In the genomic region with DNA sequence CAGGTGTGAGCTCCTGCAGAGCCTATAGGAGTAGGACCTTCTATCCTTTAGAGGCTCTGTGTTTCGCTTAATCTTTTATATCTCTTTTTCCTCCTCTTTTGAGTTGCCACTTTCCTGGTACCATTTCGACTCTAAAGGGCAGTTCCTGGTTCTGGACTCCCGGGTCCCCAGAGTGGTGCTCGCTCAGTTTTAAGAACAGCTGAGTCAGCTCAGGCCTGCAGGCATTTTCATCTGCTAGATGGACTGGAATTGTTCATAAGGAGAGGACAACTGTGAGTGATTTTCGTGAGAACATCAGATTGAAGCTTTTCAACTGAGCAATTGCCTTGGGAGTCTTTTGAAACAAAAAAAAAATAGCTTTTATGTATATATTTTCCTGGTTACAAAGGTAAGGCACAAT, we compare ENCODE assay signal across 26 cellular contexts. TPM values are rescaled to one million over a fixed set of nuclear protein-coding genes. Genes with fewer than 3 reads are reported as not detected.
DNase-seq lines count a peak whose midpoint lies in the region; ATAC-seq and TF ChIP-seq lines count a peak whose summit lies in the region.
"Had no signal": no experiment of that assay in that cellular context is flagged by ENCODE, and none has a peak within 500 bp of the region (broad histone marks: within the 10 kb centered on the region; RNA-seq: fewer than 3 reads in every experiment).

No MANE protein-coding gene starts in this region.

- no peak overlapping the region for H2BK12ac ChIP-seq in mesenchymal stem cell (ENCODE audit: low read length in 2 of 2)

- no peak overlapping the region for H2BK5ac ChIP-seq in mesenchymal stem cell (ENCODE audit: low read depth, low read length, poor library complexity, severe bottlenecking)

- H2AK5ac ChIP-seq in mesenchymal stem cell (ENCODE audit: low read length, severe bottlenecking) = no peak overlapping the region

- ATAC-seq in activated T-cell treated with anti-CD3 and anti-CD28 coated beads, Interleukin-2, amount 50 U/mL, for 72 hours (replicated peaks in 1 of 2) = no peak
- ATAC-seq in body of pancreas = no peak
- ATAC-seq: Right ventricle myocardium inferior had no signal

- no peak overlapping the region for H3K23ac ChIP-seq in mesenchymal stem cell (ENCODE audit: low read length in 2 of 2)

- H3K4me3 ChIP-seq in mesenchymal stem cell (ENCODE audit: insufficient read depth in 1 of 2, low read depth in 1 of 2, low read length in 2 of 2) (no peak overlapping the region), body of pancreas (no peak overlapping the region)
- H3K4me3 ChIP-seq: BLaER1, MG63 had no signal

- H3K9me3 ChIP-seq in mesenchymal stem cell (ENCODE audit: control insufficient read depth, low read length) (no peaks in the 10 kb centered on the region), body of pancreas (no peaks in the 10 kb centered on the region)
- H3K9me3 ChIP-seq: BLaER1, MG63, Peyer's patch had no signal

- H3K27ac Mint-ChIP-seq in activated T-cell treated with anti-CD3 and anti-CD28 coated beads, Interleukin-2, amount 50 U/mL, for 72 hours = peak overlapping the region; percentile 61
- H3K27ac Mint-ChIP-seq in brain (peak overlapping the region in 2 of 5 experiments; percentile 5 to 71), type B pancreatic cell (no peak overlapping the region)
- H3K27ac Mint-ChIP-seq: CD4-positive, alpha-beta memory T cell; IgD-negative memory B cell had no signal

- no peak overlapping the region for H4K8ac ChIP-seq in mesenchymal stem cell (ENCODE audit: low read length)

- in situ Hi-C loops in G401 (cut with HindIII; ENCODE audit: low sequenced_read_pairs) = no loop called here

- peaks cover 0 to 4% of the 10 kb centered on the region in 2 experiments for H3K36me3 ChIP-seq in mesenchymal stem cell (ENCODE audit: control insufficient read depth in 1 of 2, insufficient read depth in 2 of 2, low read depth in 1 of 2, low read length in 2 of 2)
- H3K36me3 ChIP-seq in body of pancreas (replicated peaks in 1 of 2; ENCODE audit: insufficient read depth in 1 of 2, low read depth in 2 of 2) = no peaks in the 10 kb centered on the region
- H3K36me3 ChIP-seq: BLaER1, MG63, Peyer's patch had no signal

- no peaks in the 10 kb centered on the region for H3K36me3 Mint-ChIP-seq in activated T-cell treated with anti-CD3 and anti-CD28 coated beads, Interleukin-2, amount 50 U/mL, for 72 hours (ENCODE audit: insufficient read depth in 2 of 2)
- H3K36me3 Mint-ChIP-seq in brain = no peaks in the 10 kb centered on the region
- no peaks in the 10 kb centered on the region for H3K36me3 Mint-ChIP-seq in type B pancreatic cell
- H3K36me3 Mint-ChIP-seq: CD4-positive, alpha-beta memory T cell; IgD-negative memory B cell had no signal

- intact Hi-C loops in body of pancreas (cut with DNase I) = no loop called here

- no peak for TF ChIP-seq CTCF in brain (conservative IDR thresholded peaks at IDR 0.05)
- no peak for TF ChIP-seq CTCF in type B pancreatic cell (conservative IDR thresholded peaks at IDR 0.05)
- no peak for TF ChIP-seq CTCF in body of pancreas (IDR thresholded peaks at IDR 0.05)

- no peak overlapping the region for H3K4me3 Mint-ChIP-seq in activated T-cell treated with anti-CD3 and anti-CD28 coated beads, Interleukin-2, amount 50 U/mL, for 72 hours
- H3K4me3 Mint-ChIP-seq in brain (peak overlapping the region in 3 of 5 experiments; percentile 64 to 70 (median 64)), type B pancreatic cell (peak overlapping the region; percentile 80)
- H3K4me3 Mint-ChIP-seq: IgD-negative memory B cell had no signal

- H3K27me3 ChIP-seq in mesenchymal stem cell (ENCODE audit: control insufficient read depth in 1 of 2, insufficient read depth in 1 of 2, low read length in 2 of 2) (peaks cover 0 to 12% of the 10 kb centered on the region in 2 experiments), body of pancreas (no peaks in the 10 kb centered on the region)
- H3K27me3 ChIP-seq: BLaER1, MG63, Peyer's patch had no signal

- no peak overlapping the region for H2AFZ ChIP-seq in mesenchymal stem cell (ENCODE audit: low read depth, low read length)

- no peak for DNase-seq in activated T-cell treated with anti-CD3 and anti-CD28 coated beads, Interleukin-2, amount 50 U/mL, for 72 hours
- no peak for DNase-seq in activated T-cell treated with anti-CD3 and anti-CD28 coated beads, Interleukin-2, amount 50 U/mL, for 1 hour
- no peak for DNase-seq in mesenchymal stem cell
- no peak for DNase-seq in type B pancreatic cell (ENCODE audit: extremely low spot score, unreplicated experiment)
- no peak for DNase-seq in body of pancreas
- DNase-seq in iPS-NIHi7 (ENCODE audit: extremely low spot score) = no peak
- no peak for DNase-seq in G401 (ENCODE audit: low spot score)
- DNase-seq: 8988T; CD4-positive, alpha-beta memory T cell; DMS79; HCEC 1CT; Kasumi-1; MG63; NCI-H1048; NCI-H1436; NCI-H2029 treated with DMSO at 0.1 percent for 48 hours; NCI-H510A; NCI-H748 treated with DMSO at 0.1 percent for 48 hours; NK-92 treated with Interleukin-12 subunit alpha and Interleukin-12 subunit beta, amount 100 ng/mL, for 24 hours; Peyer's patch had no signal

- peaks cover 5% of the 10 kb centered on the region for H3K79me1 ChIP-seq in mesenchymal stem cell (replicated peaks; ENCODE audit: low read length, poor library complexity, severe bottlenecking)

- peaks cover 14% of the 10 kb centered on the region for H3K4me1 ChIP-seq in mesenchymal stem cell (ENCODE audit: control insufficient read depth, insufficient read depth, low read depth, low read length)
- peaks cover 20% of the 10 kb centered on the region for H3K4me1 ChIP-seq in body of pancreas

- peaks cover 7% of the 10 kb centered on the region for H3K4me1 Mint-ChIP-seq in activated T-cell treated with anti-CD3 and anti-CD28 coated beads, Interleukin-2, amount 50 U/mL, for 72 hours (ENCODE audit: low read depth)
- H3K4me1 Mint-ChIP-seq in brain (peaks cover 30% of the 10 kb centered on the region), type B pancreatic cell (ENCODE audit: unreplicated experiment) (peaks cover 16% of the 10 kb centered on the region)

- no peak overlapping the region for H3K27ac ChIP-seq in mesenchymal stem cell (ENCODE audit: low read length, poor library complexity, severe bottlenecking)
- peak overlapping the region in 1 of 4 donors; percentile 76 for H3K27ac ChIP-seq in body of pancreas
- H3K27ac ChIP-seq: BLaER1, HL-60 had no signal

- no peak overlapping the region for H2BK120ac ChIP-seq in mesenchymal stem cell (ENCODE audit: low read depth, low read length)

- no peak overlapping the region for H3K9ac ChIP-seq in mesenchymal stem cell (ENCODE audit: low read length)
- H3K9ac ChIP-seq: BLaER1 had no signal

- H3K9me3 Mint-ChIP-seq in activated T-cell treated with anti-CD3 and anti-CD28 coated beads, Interleukin-2, amount 50 U/mL, for 72 hours = no peaks in the 10 kb centered on the region
- peaks cover 0 to 4% (median 0%) of the 10 kb centered on the region in 5 experiments for H3K9me3 Mint-ChIP-seq in brain
- H3K9me3 Mint-ChIP-seq in type B pancreatic cell = no peaks in the 10 kb centered on the region
- H3K9me3 Mint-ChIP-seq: CD4-positive, alpha-beta memory T cell; IgD-negative memory B cell had no signal

- H2BK15ac ChIP-seq in mesenchymal stem cell (ENCODE audit: low read depth, poor library complexity, severe bottlenecking) = no peak overlapping the region

- no peak for TF ChIP-seq POLR2A in body of pancreas (IDR thresholded peaks at IDR 0.05)

- no peak overlapping the region for H3K14ac ChIP-seq in mesenchymal stem cell (ENCODE audit: low read length in 2 of 2)

- H3K27me3 Mint-ChIP-seq in activated T-cell treated with anti-CD3 and anti-CD28 coated beads, Interleukin-2, amount 50 U/mL, for 72 hours (ENCODE audit: low read depth) = peaks cover 8% of the 10 kb centered on the region
- H3K27me3 Mint-ChIP-seq in brain (peaks cover 9% of the 10 kb centered on the region), type B pancreatic cell (no peaks in the 10 kb centered on the region)

- no peak overlapping the region for H3K4ac ChIP-seq in mesenchymal stem cell (ENCODE audit: low read depth in 1 of 2, low read length in 2 of 2)

- no peak overlapping the region for H4K91ac ChIP-seq in mesenchymal stem cell (ENCODE audit: low read length)

- H3K4me2 ChIP-seq in mesenchymal stem cell (ENCODE audit: low read length, poor library complexity, severe bottlenecking) = peak overlapping the region; percentile 52

- WGBS in mesenchymal stem cell = 79% methylated on average over 4 of the region's 5 CpGs
- WGBS in body of pancreas, 2 donors = 78 to 89% methylated on average over 5 of the region's 5 CpGs

- H3K18ac ChIP-seq in mesenchymal stem cell (ENCODE audit: low read depth in 1 of 2, low read length in 2 of 2) = no peak overlapping the region

RNA-seq across cellular contexts. Expression of gene BCO1, which starts 1.2 kb away (rescaled TPM):
- total RNA-seq in activated T-cell treated with anti-CD3 and anti-CD28 coated beads, Interleukin-2, amount 50 U/mL, for 72 hours = not detected
- polyA plus RNA-seq in brain (ENCODE audit: insufficient read depth, low read depth, low replicate concordance) = 0.39 TPM
- polyA plus RNA-seq in mesenchymal stem cell (2013, experiment 1 of 2) = 0.04 TPM
- 0.01 TPM for polyA plus RNA-seq in mesenchymal stem cell (2013, experiment 2 of 2)
- 2.0 and 3.0 TPM in 2 replicates for total RNA-seq in type B pancreatic cell (ENCODE audit: low replicate concordance)
- total RNA-seq in body of pancreas = not detected
- total RNA-seq in G401 (2014; rRNA removed; shearing (Covaris generic)) = not detected in 2 replicates
- total RNA-seq: CD4-positive, alpha-beta memory T cell; HT1080; Right ventricle myocardium inferior had no signal
- polyA plus RNA-seq: CD4-positive, alpha-beta memory T cell; IgD-negative memory B cell had no signal

Comparison
In these comparisons a context has a peak if more than half of its experiments do, and no peak if none do; other contexts are left out.
1. H3K4me3 Mint-ChIP-seq: peak in brain (3 of 5) and type B pancreatic cell (single experiment); none in activated T-cell treated with anti-CD3 and anti-CD28 coated beads, Interleukin-2, amount 50 U/mL, for 72 hours (0 of 2).